In the genomic region with DNA sequence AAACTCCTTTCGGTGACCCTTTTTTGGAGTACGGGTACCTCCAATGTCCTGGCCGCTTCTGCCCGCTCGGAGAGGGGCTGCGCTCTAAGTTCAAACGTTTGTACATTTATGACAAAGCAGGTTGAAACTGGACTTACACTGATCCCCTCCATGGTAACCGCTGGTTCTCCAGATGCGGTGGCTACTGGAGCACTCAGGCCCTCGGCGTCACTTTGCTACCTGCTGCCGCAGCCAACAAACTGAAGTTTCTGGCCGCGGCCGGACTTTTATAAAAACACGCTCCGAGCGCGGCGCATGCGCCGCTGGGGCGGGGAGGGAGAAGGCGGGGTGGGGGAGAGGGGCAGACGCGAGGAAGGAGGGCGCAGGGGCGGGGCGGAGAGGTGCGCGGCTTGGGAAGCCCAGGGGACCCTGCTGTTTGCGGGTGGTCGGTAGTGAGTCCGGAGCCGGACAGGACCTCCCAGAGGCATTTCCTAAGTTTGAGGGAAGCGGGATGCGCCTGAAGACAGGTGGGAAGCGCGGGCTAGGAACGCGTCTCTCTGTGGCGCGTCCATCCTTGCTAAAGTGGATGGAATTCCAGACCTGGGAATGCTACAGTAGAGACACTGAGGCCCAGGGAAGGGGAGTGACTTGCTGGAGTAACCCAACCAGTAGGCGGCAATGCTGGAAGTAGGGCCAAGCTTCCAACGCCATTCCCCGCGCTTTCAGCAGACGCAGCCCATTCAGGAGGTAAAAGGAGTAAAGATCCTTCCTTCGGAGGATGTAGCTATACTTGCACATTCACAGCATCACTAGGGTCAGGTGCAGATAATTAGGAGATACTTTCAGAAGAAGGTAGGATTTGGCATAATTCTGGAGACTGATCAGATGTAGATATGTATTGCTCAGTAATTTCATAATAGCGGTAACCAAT, we compare ENCODE assay signal across 1 cellular context.
TF ChIP-seq lines count a peak whose summit lies in the region.

Gene CXCR4, minus strand, starts transcription at position 241 of the 910 bp plus-strand sequence. Its CDS starts 89 bp downstream, at position 152.

TF ChIP-seq in GM12878, 131 proteins besides CTCF, POLR2A, EP300 and RAD21 (continued from another document):
- TF ChIP-seq RBBP5 (conservative IDR thresholded peaks at IDR 0.05), result no peak
- TF ChIP-seq HDGF (IDR thresholded peaks at IDR 0.05), result peak; percentile 80
- TF ChIP-seq ZBTB11 (CRISPR knock-in tag; IDR thresholded peaks at IDR 0.05), result no peak
- TF ChIP-seq CUX1 (IDR thresholded peaks at IDR 0.05; ENCODE audit: insufficient replicate concordance, low read depth, low read length), result no peak
- TF ChIP-seq, protein P1, sequence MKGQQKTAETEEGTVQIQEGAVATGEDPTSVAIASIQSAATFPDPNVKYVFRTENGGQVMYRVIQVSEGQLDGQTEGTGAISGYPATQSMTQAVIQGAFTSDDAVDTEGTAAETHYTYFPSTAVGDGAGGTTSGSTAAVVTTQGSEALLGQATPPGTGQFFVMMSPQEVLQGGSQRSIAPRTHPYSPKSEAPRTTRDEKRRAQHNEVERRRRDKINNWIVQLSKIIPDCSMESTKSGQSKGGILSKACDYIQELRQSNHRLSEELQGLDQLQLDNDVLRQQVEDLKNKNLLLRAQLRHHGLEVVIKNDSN (IDR thresholded peaks at IDR 0.05; ENCODE audit: borderline replicate concordance, extremely low read length, insufficient read depth, low read depth, low read length), result no peak
- 0 out of 2 replicates have a peak, but pooled peaks have one; percentile 67 for TF ChIP-seq ZBED1 (IDR thresholded peaks at IDR 0.05; ENCODE audit: borderline replicate concordance)
- TF ChIP-seq TCF12 (IDR thresholded peaks at IDR 0.05; ENCODE audit: low read depth, low read length), result peak; percentile 61; the same call in 1 of the 2 replicates
- no peak for TF ChIP-seq TARDBP (IDR thresholded peaks at IDR 0.05; ENCODE audit: borderline replicate concordance)
- TF ChIP-seq MTA2 (IDR thresholded peaks at IDR 0.05; ENCODE audit: low read depth), result 0 out of 2 replicates have a peak, but pooled peaks have one; percentile 16
- no peak for TF ChIP-seq GABPA (IDR thresholded peaks at IDR 0.05; ENCODE audit: low read depth)
- TF ChIP-seq KAT2A (conservative IDR thresholded peaks at IDR 0.05; ENCODE audit: control insufficient read depth, low read depth, low read length), result no peak
- TF ChIP-seq HCFC1 (IDR thresholded peaks at IDR 0.05; ENCODE audit: low read length), result peak; percentile 32; the same call in 1 of the 2 replicates
- peak; percentile 98 for TF ChIP-seq POLR2AphosphoS5 (IDR thresholded peaks at IDR 0.05; ENCODE audit: low read length)
- TF ChIP-seq, protein P2, sequence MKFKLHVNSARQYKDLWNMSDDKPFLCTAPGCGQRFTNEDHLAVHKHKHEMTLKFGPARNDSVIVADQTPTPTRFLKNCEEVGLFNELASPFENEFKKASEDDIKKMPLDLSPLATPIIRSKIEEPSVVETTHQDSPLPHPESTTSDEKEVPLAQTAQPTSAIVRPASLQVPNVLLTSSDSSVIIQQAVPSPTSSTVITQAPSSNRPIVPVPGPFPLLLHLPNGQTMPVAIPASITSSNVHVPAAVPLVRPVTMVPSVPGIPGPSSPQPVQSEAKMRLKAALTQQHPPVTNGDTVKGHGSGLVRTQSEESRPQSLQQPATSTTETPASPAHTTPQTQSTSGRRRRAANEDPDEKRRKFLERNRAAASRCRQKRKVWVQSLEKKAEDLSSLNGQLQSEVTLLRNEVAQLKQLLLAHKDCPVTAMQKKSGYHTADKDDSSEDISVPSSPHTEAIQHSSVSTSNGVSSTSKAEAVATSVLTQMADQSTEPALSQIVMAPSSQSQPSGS (IDR thresholded peaks at IDR 0.05; ENCODE audit: low read length), result no peak
- no peak for TF ChIP-seq PRDM15 (CRISPR knock-in tag; IDR thresholded peaks at IDR 0.05)
- peak; percentile 74 for TF ChIP-seq SIN3A (IDR thresholded peaks at IDR 0.05; ENCODE audit: low read depth, low read length)
- peak; percentile 66; the same call in 1 of the 2 replicates for TF ChIP-seq RCOR1 (conservative IDR thresholded peaks at IDR 0.05; ENCODE audit: low read depth, low read length)
- TF ChIP-seq CBFB (IDR thresholded peaks at IDR 0.05; ENCODE audit: low read depth), result peak; percentile 95
- TF ChIP-seq SUZ12 (IDR thresholded peaks at IDR 0.05; ENCODE audit: unreplicated experiment), result peak; percentile 56
- TF ChIP-seq SPI1 (IDR thresholded peaks at IDR 0.05; ENCODE audit: borderline replicate concordance, insufficient read depth, low read depth, low read length), result no peak
- TF ChIP-seq SMAD5 (IDR thresholded peaks at IDR 0.05; ENCODE audit: low read depth), result peak; percentile 98
- TF ChIP-seq BACH1 (IDR thresholded peaks at IDR 0.05; ENCODE audit: borderline replicate concordance), result peak; percentile 19
